ENCODE assay signal across 18 cellular contexts in the genomic region with DNA sequence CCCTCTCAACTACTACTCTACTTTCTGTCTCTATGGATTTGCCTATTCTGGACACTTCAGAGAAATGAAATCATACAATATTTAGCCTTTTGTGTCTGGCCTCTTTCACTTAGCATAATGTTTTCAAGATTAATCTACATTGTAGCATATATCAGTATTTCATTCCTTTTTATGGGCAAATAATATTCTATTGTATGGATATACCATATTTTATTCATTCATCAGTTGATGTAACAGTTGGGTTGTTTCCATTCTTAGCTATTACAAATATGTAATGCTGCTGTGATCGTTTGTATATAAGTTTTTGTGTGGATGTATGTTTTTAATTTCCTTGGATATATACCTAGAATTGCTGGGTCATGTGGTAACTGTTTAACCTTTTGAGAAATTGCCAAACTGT. TPM values are rescaled to one million over a fixed set of nuclear protein-coding genes. Genes with fewer than 3 reads are reported as not detected.
DNase-seq lines count a peak whose midpoint lies in the region; ATAC-seq and TF ChIP-seq lines count a peak whose summit lies in the region.
"Had no signal": no experiment of that assay in that cellular context is flagged by ENCODE, and none has a peak within 500 bp of the region (broad histone marks: within the 10 kb centered on the region; RNA-seq: fewer than 3 reads in every experiment).

No MANE protein-coding gene starts in this region.

- H3K9me3 ChIP-seq in SK-N-SH (no peaks in the 10 kb centered on the region), endodermal cell (ENCODE audit: control insufficient read depth, low read length) (peaks cover 22% of the 10 kb centered on the region)
- H3K9me3 ChIP-seq: A549; BLaER1 treated with 17β-estradiol and CSF1 and Interleukin-3, amounts not matched to agents 10 nM and 100 nM; Caco-2 had no signal

- H4K20me1 ChIP-seq in SK-N-SH (ENCODE audit: insufficient read depth): no peaks in the 10 kb centered on the region
- H4K20me1 ChIP-seq: BLaER1 treated with 17β-estradiol and CSF1 and Interleukin-3, amounts not matched to agents 10 nM and 100 nM had no signal

- no peaks in the 10 kb centered on the region for H3K4me1 ChIP-seq in SK-N-SH (ENCODE audit: control insufficient read depth in 1 of 2, insufficient read depth in 2 of 2, low read depth in 1 of 2, low read length in 1 of 2)
- peaks cover 9% of the 10 kb centered on the region for H3K4me1 ChIP-seq in endodermal cell (ENCODE audit: control insufficient read depth, insufficient read depth, low read length)
- H3K4me1 ChIP-seq: A549; BLaER1 treated with 17β-estradiol and CSF1 and Interleukin-3, amounts not matched to agents 10 nM and 100 nM; Caco-2 had no signal

- 39% methylated on average over 1 of the region's 1 CpG for WGBS in SK-N-SH (ENCODE audit: low lambda C conversion rate)
- WGBS in endodermal cell (ENCODE audit: insufficient coverage in 1 of 2, insufficient read length in 1 of 2), 2 experiments: 100% methylated on average over 1 of the region's 1 CpG; no CpG with 5 or more reads in 1 of the 2 experiments

- H3K4me3 ChIP-seq in SK-N-SH (ENCODE audit: low read depth in 2 of 2, low read length in 1 of 2): no peak overlapping the region
- H3K4me3 ChIP-seq in endodermal cell (ENCODE audit: low read length): peak overlapping the region; percentile 45
- H3K4me3 ChIP-seq: A549; BLaER1 treated with 17β-estradiol and CSF1 and Interleukin-3, amounts not matched to agents 10 nM and 100 nM had no signal

- H3K79me2 ChIP-seq in SK-N-SH (ENCODE audit: insufficient read depth): no peaks in the 10 kb centered on the region

- no peak overlapping the region for H3K4me2 ChIP-seq in SK-N-SH
- H3K4me2 ChIP-seq: A549; BLaER1 treated with 17β-estradiol and CSF1 and Interleukin-3, amounts not matched to agents 10 nM and 100 nM had no signal

- H3K27ac Mint-ChIP-seq in endodermal cell: no peak overlapping the region
- H3K27ac Mint-ChIP-seq: B cell; CD4-positive, alpha-beta T cell; CD8-positive, alpha-beta T cell had no signal

- no peak overlapping the region for H2AFZ ChIP-seq in SK-N-SH (ENCODE audit: low read depth)

- POLR2A ChIA-PET in SK-N-SH (lab: Yijun Ruan, JAX): no interaction called here

- no peak for TF ChIP-seq CTCF in SK-N-SH (IDR thresholded peaks at IDR 0.05)
- no peak for TF ChIP-seq CTCF in endodermal cell (conservative IDR thresholded peaks at IDR 0.05)

- peaks cover 49% of the 10 kb centered on the region for H3K36me3 Mint-ChIP-seq in endodermal cell (ENCODE audit: low read depth)
- H3K36me3 Mint-ChIP-seq: CD8-positive, alpha-beta T cell had no signal

- DNase-seq in SK-N-SH: no peak
- DNase-seq in endodermal cell: no peak
- no peak for DNase-seq in NCI-H510A treated with DMSO at 0.1 percent for 48 hours (lab: John Stamatoyannopoulos, UW)
- DNase-seq: AML-193; Caco-2; Calu3; CD4-positive, alpha-beta T cell; CD8-positive, alpha-beta T cell; DMS79 treated with DMSO at 0.1 percent for 48 hours; GF-D8 had no signal

- H3K9me3 Mint-ChIP-seq in endodermal cell: peaks cover 9% of the 10 kb centered on the region

- H3K36me3 ChIP-seq in SK-N-SH (replicated peaks in 1 of 2; ENCODE audit: control insufficient read depth in 1 of 2, insufficient read depth in 2 of 2, low read length in 1 of 2) (no peaks in the 10 kb centered on the region), endodermal cell (ENCODE audit: control insufficient read depth, insufficient read depth, low read length) (peaks cover 51% of the 10 kb centered on the region)
- H3K36me3 ChIP-seq: BLaER1 treated with 17β-estradiol and CSF1 and Interleukin-3, amounts not matched to agents 10 nM and 100 nM had no signal

- no peaks in the 10 kb centered on the region for H3K27me3 ChIP-seq in SK-N-SH (ENCODE audit: insufficient read depth)
- H3K27me3 ChIP-seq in endodermal cell (ENCODE audit: control insufficient read depth, insufficient read depth, low read length, poor library complexity, severe bottlenecking): no peaks in the 10 kb centered on the region
- H3K27me3 ChIP-seq: BLaER1 treated with 17β-estradiol and CSF1 and Interleukin-3, amounts not matched to agents 10 nM and 100 nM had no signal

- H3K27ac ChIP-seq in SK-N-SH (ENCODE audit: low read depth in 2 of 2, low read length in 1 of 2) (no peak overlapping the region), endodermal cell (ENCODE audit: low read depth, low read length) (no peak overlapping the region)
- H3K27ac ChIP-seq: 22Rv1; A549; BLaER1 treated with 17β-estradiol and CSF1 and Interleukin-3, amounts not matched to agents 10 nM and 100 nM; C4-2B had no signal

- CTCF ChIA-PET in SK-N-SH (lab: Yijun Ruan, JAX): interaction anchor here (1.0 kb wide), 1 partner anchor 16 kb away, joined by 3 read pairs; no protein-coding TSS in a partner anchor

- TF ChIP-seq RAD21 in SK-N-SH (IDR thresholded peaks at IDR 0.05; ENCODE audit: low read length): no peak

- H3K4me3 Mint-ChIP-seq in endodermal cell: no peak overlapping the region
- H3K4me3 Mint-ChIP-seq: B cell; CD4-positive, alpha-beta T cell; CD8-positive, alpha-beta T cell had no signal

- no peaks in the 10 kb centered on the region for H3K9me2 ChIP-seq in SK-N-SH

- no peaks in the 10 kb centered on the region for H3K27me3 Mint-ChIP-seq in endodermal cell (ENCODE audit: insufficient read depth)
- H3K27me3 Mint-ChIP-seq: CD4-positive, alpha-beta T cell had no signal

- no peak for ATAC-seq in SK-N-SH treated with all-trans-retinoic acid at 6 μM for 48 hours
- no peak for ATAC-seq in HG03139 (IDR thresholded peaks at IDR 0.05; ENCODE audit: unreplicated experiment)
- ATAC-seq: A549; CD8-positive, alpha-beta T cell had no signal

- H3F3A ChIP-seq in SK-N-SH (replicated peaks; ENCODE audit: insufficient read depth): no peaks in the 10 kb centered on the region

- peaks cover 33% of the 10 kb centered on the region for H3K4me1 Mint-ChIP-seq in endodermal cell
- H3K4me1 Mint-ChIP-seq: B cell had no signal

- H3K9ac ChIP-seq in SK-N-SH (no peak overlapping the region), endodermal cell (ENCODE audit: extremely low read depth, low read length, poor library complexity, severe bottlenecking) (no peak overlapping the region)
- H3K9ac ChIP-seq: BLaER1 treated with 17β-estradiol and CSF1 and Interleukin-3, amounts not matched to agents 10 nM and 100 nM had no signal

- no peak for TF ChIP-seq EP300 in SK-N-SH (IDR thresholded peaks at IDR 0.05; ENCODE audit: borderline replicate concordance in 1 of 2, low read depth in 1 of 2, low read length in 1 of 2)

TF ChIP-seq in SK-N-SH treated with all-trans-retinoic acid at 6 μM for 48 hours, 23 proteins besides CTCF, POLR2A, EP300 and RAD21:
- TF ChIP-seq ZNF70 (CRISPR knock-in tag; IDR thresholded peaks at IDR 0.05) (no peak), ZNF8 (CRISPR knock-in tag; IDR thresholded peaks at IDR 0.05) (peak; percentile 73)

TF ChIP-seq in SK-N-SH, 30 proteins besides CTCF, POLR2A, EP300 and RAD21:
- TF ChIP-seq TAF1 (IDR thresholded peaks at IDR 0.05; ENCODE audit: borderline replicate concordance, low read depth, low read length) (no peak), ELF1 (IDR thresholded peaks at IDR 0.05) (no peak), RXRA (IDR thresholded peaks at IDR 0.05; ENCODE audit: borderline replicate concordance, low read depth) (no peak), NRF1 (IDR thresholded peaks at IDR 0.05; ENCODE audit: low read depth, low read length) (no peak), MEF2A (IDR thresholded peaks at IDR 0.05; ENCODE audit: borderline replicate concordance, low read depth) (no peak), TCF12 (IDR thresholded peaks at IDR 0.05) (no peak), FOSL2 (IDR thresholded peaks at IDR 0.05; ENCODE audit: borderline replicate concordance, low read depth) (no peak), RCOR1 (IDR thresholded peaks at IDR 0.05; ENCODE audit: low read length) (no peak), EZH2phosphoT487 (IDR thresholded peaks at IDR 0.05; ENCODE audit: borderline replicate concordance, low read depth) (no peak), FOXJ3 (CRISPR knock-in tag; IDR thresholded peaks at IDR 0.05) (no peak)
- TF ChIP-seq, protein P1, sequence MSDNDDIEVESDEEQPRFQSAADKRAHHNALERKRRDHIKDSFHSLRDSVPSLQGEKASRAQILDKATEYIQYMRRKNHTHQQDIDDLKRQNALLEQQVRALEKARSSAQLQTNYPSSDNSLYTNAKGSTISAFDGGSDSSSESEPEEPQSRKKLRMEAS (IDR thresholded peaks at IDR 0.05; ENCODE audit: low read depth): no peak
- TF ChIP-seq, protein P2, sequence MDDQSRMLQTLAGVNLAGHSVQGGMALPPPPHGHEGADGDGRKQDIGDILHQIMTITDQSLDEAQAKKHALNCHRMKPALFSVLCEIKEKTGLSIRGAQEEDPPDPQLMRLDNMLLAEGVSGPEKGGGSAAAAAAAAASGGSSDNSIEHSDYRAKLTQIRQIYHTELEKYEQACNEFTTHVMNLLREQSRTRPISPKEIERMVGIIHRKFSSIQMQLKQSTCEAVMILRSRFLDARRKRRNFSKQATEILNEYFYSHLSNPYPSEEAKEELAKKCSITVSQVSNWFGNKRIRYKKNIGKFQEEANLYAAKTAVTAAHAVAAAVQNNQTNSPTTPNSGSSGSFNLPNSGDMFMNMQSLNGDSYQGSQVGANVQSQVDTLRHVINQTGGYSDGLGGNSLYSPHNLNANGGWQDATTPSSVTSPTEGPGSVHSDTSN (IDR thresholded peaks at IDR 0.05): no peak

RNA-seq across cellular contexts. Expression of a gene that starts 23.4 kb away (rescaled TPM):
- 0.38 and 0.49 TPM in 2 replicates for polyA plus RNA-seq in SK-N-SH (2012; rRNA removed)
- polyA plus RNA-seq in SK-N-SH (2012; cell fraction: cytosol; rRNA removed): 0.62 and 0.76 TPM in 2 replicates
- 0.82 and 1.1 TPM in 2 replicates for polyA plus RNA-seq in SK-N-SH (2012; cell fraction: nucleus; rRNA removed)
- total RNA-seq in endodermal cell: 100 to 1,000 TPM; 205 to 216 TPM
- polyA plus RNA-seq in endodermal cell (2013, experiment 1 of 2): 64.9 TPM
- 72.0 TPM for polyA plus RNA-seq in endodermal cell (2013, experiment 2 of 2)
- polyA plus RNA-seq: BJ had no signal
